ENCODE assay signal across 8 cellular contexts in the genomic region with DNA sequence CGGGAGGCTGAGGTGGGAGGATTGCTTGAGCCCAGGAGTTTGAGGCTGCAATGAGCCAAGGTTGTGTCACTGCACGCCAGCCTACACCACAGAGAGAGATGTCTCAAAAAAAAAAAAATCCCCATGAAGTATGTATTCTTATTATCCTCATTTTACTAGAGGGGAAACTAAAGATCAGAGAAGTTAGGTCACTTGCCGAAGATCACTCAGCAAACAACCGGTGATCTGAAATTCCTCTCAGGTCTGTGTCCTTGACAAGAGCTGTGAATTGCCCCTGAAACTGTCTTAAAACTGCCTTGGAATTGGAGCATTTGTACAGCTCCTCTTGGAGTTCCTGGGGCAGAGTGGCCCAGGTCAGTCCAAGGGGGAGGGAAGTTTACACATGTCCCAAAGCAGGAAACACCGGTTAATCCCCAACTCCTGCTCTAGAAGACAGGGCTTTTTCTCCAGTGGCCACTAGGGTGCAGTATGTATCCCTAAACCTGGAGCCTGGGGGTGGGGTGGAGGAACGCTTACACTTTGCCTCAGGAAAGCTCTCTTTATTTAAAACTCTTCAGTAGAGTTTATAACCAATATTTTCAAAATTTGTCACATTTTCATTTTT. TPM values are rescaled to one million over a fixed set of nuclear protein-coding genes. Genes with fewer than 3 reads are reported as not detected.
DNase-seq lines count a peak whose midpoint lies in the region; ATAC-seq and TF ChIP-seq lines count a peak whose summit lies in the region.

No MANE protein-coding gene starts in this region.

- no peaks in the 10 kb centered on the region for H3K27me3 Mint-ChIP-seq in chondrocyte (ENCODE audit: low read depth)

- peak overlapping the region; percentile 33 for H3K4me3 Mint-ChIP-seq in chondrocyte (ENCODE audit: unreplicated experiment)

- peak; percentile 93 for TF ChIP-seq CTCF in chondrocyte (IDR thresholded peaks at IDR 0.05)

- peak; percentile 72 for DNase-seq in Daoy (ENCODE audit: low read depth)
- peak; percentile 67 for DNase-seq in NCI-H2227 (lab: John Stamatoyannopoulos, UW; ENCODE audit: unreplicated experiment)
- DNase-seq in activated CD4-positive, alpha-beta T cell treated with anti-CD3 and anti-CD28 coated beads for 1 hour = peak; percentile 43
- peak; percentile 51 for DNase-seq in chondrocyte (ENCODE audit: low spot score)
- peak; percentile 72 for DNase-seq in kidney tubule cell (ENCODE audit: low spot score)
- DNase-seq in stimulated activated CD4-positive, alpha-beta T cell treated with anti-CD3 and anti-CD28 coated beads, Interleukin-2, amount 100 ng/mL, for 24 hours = peak; percentile 68 to 73

- H3K27ac Mint-ChIP-seq in chondrocyte (ENCODE audit: unreplicated experiment) = peak overlapping the region; percentile 75

- H3K36me3 Mint-ChIP-seq in chondrocyte (ENCODE audit: low read depth) = peaks cover 8% of the 10 kb centered on the region

- no peaks in the 10 kb centered on the region for H3K9me3 Mint-ChIP-seq in chondrocyte (ENCODE audit: low read depth)

- ATAC-seq in HG02610 (IDR thresholded peaks at IDR 0.05; ENCODE audit: unreplicated experiment) (peak; percentile 69), HG02840 (IDR thresholded peaks at IDR 0.05; ENCODE audit: low FRiP score, unreplicated experiment) (no peak)

- H3K4me1 Mint-ChIP-seq in chondrocyte (ENCODE audit: low read depth) = peaks cover 16% of the 10 kb centered on the region

RNA-seq across cellular contexts. Expression of a gene that starts 27.6 kb away (rescaled TPM):
- total RNA-seq in Daoy (2014; rRNA removed; shearing (Covaris generic)) = not detected in 2 replicates
- 0.30 to 0.80 TPM (median 0.33 TPM) in 3 replicates for total RNA-seq in chondrocyte
